Comparison of ENCODE assay signal across 12 cellular contexts in genomic region chr1:111190931-111191451, GRCh38. TPM values are rescaled to one million over a fixed set of nuclear protein-coding genes. Genes with fewer than 3 reads are reported as not detected.
DNase-seq lines count a peak whose midpoint lies in the region; ATAC-seq and TF ChIP-seq lines count a peak whose summit lies in the region.
"Had no signal": no experiment of that assay in that cellular context is flagged by ENCODE, and none has a peak within 500 bp of the region (broad histone marks: within the 10 kb centered on the region; RNA-seq: fewer than 3 reads in every experiment).

No MANE protein-coding gene starts in this region.

- peak overlapping the region in 4 of 8 donors; percentile 1 to 77 (median 31) for H3K4me3 Mint-ChIP-seq in CD4-positive, alpha-beta memory T cell
- no peak overlapping the region for H3K4me3 Mint-ChIP-seq in endothelial cell (ENCODE audit: unreplicated experiment)
- peak overlapping the region; percentile 44 for H3K4me3 Mint-ChIP-seq in natural killer cell treated with Interleukin-12 subunit alpha and Interleukin-12 subunit beta and Interleukin-15 and Interleukin-18, amount 100 ng/mL, for 72 hours
- no peak overlapping the region for H3K4me3 Mint-ChIP-seq in WTC11

- H3K27me3 Mint-ChIP-seq in CD4-positive, alpha-beta memory T cell: no peaks in the 10 kb centered on the region
- peaks cover 21% of the 10 kb centered on the region for H3K27me3 Mint-ChIP-seq in endothelial cell (ENCODE audit: unreplicated experiment)
- no peaks in the 10 kb centered on the region for H3K27me3 Mint-ChIP-seq in natural killer cell treated with Interleukin-12 subunit alpha and Interleukin-12 subunit beta and Interleukin-15 and Interleukin-18, amount 100 ng/mL, for 72 hours
- no peaks in the 10 kb centered on the region; the same call in 1 of the 2 replicates for H3K27me3 Mint-ChIP-seq in WTC11 (ENCODE audit: low read depth)

- H3K4me3 ChIP-seq in CD4-positive, alpha-beta memory T cell (ENCODE audit: low read length in 2 of 2): no peak overlapping the region
- no peak overlapping the region for H3K4me3 ChIP-seq in MG63
- H3K4me3 ChIP-seq: SK-N-MC had no signal

- peaks cover 100% of the 10 kb centered on the region for H3K4me1 ChIP-seq in CD4-positive, alpha-beta memory T cell (ENCODE audit: insufficient read depth, low read length)

- intact Hi-C loops in CD4-positive, alpha-beta memory T cell (cut with micrococcal nuclease): no loop called here

- H3K36me3 ChIP-seq in CD4-positive, alpha-beta memory T cell (ENCODE audit: insufficient read depth, low read length): peaks cover 98% of the 10 kb centered on the region
- peaks cover 28% of the 10 kb centered on the region for H3K36me3 ChIP-seq in MG63

- peaks cover 78 to 99% (median 89%) of the 10 kb centered on the region in 4 donors for H3K4me1 Mint-ChIP-seq in CD4-positive, alpha-beta memory T cell
- peaks cover 77% of the 10 kb centered on the region for H3K4me1 Mint-ChIP-seq in endothelial cell (ENCODE audit: unreplicated experiment)
- peaks cover 87 to 88% of the 10 kb centered on the region in 2 donors for H3K4me1 Mint-ChIP-seq in natural killer cell treated with Interleukin-12 subunit alpha and Interleukin-12 subunit beta and Interleukin-15 and Interleukin-18, amount 100 ng/mL, for 72 hours (ENCODE audit: low read depth in 2 of 2)
- peaks cover 12% of the 10 kb centered on the region for H3K4me1 Mint-ChIP-seq in WTC11

- no peaks in the 10 kb centered on the region for H3K27me3 ChIP-seq in CD4-positive, alpha-beta memory T cell (ENCODE audit: insufficient read depth, low read length)
- no peaks in the 10 kb centered on the region for H3K27me3 ChIP-seq in MG63

- POLR2A ChIA-PET in CD4-positive, alpha-beta memory T cell (lab: Charles Lee; ENCODE audit: partially characterized antibody): interaction anchor here (1.2 to 18.1 kb wide), 7 partner anchors 8 to 211 kb away, joined by 4 to 1434 read pairs (median 7); partner anchors contain the start of genes CEPT1, CHI3L2, DENND2D and DRAM2
- POLR2A ChIA-PET in WTC11 (lab: Charles Lee): no interaction called here

- H3K9me3 ChIP-seq in CD4-positive, alpha-beta memory T cell (ENCODE audit: control insufficient read depth in 1 of 2, low read length in 2 of 2): no peaks in the 10 kb centered on the region
- H3K9me3 ChIP-seq in MG63: no peaks in the 10 kb centered on the region

- TF ChIP-seq CTCF in endothelial cell (IDR thresholded peaks at IDR 0.05; ENCODE audit: unreplicated experiment) (no peak), WTC11 (IDR thresholded peaks at IDR 0.05) (no peak)

- peak overlapping the region; percentile 27 for H3K27ac ChIP-seq in CD4-positive, alpha-beta memory T cell (ENCODE audit: low read depth, low read length)
- H3K27ac ChIP-seq: SK-N-MC had no signal

- ATAC-seq in natural killer cell treated with Interleukin-12 subunit alpha and Interleukin-12 subunit beta and Interleukin-15 and Interleukin-18, amount 100 ng/mL, for 72 hours: no peak
- ATAC-seq in HG02678 (IDR thresholded peaks at IDR 0.05; ENCODE audit: unreplicated experiment) (no peak), WTC11 (no peak)
- ATAC-seq: esophagus mucosa had no signal

- H3K9me3 Mint-ChIP-seq in CD4-positive, alpha-beta memory T cell: no peaks in the 10 kb centered on the region
- H3K9me3 Mint-ChIP-seq in endothelial cell (ENCODE audit: unreplicated experiment) (no peaks in the 10 kb centered on the region), WTC11 (no peaks in the 10 kb centered on the region)
- no peaks in the 10 kb centered on the region for H3K9me3 Mint-ChIP-seq in natural killer cell treated with Interleukin-12 subunit alpha and Interleukin-12 subunit beta and Interleukin-15 and Interleukin-18, amount 100 ng/mL, for 72 hours

- no peak for DNase-seq in CD4-positive, alpha-beta memory T cell
- DNase-seq in MG63: peak; percentile 49
- no peak for DNase-seq in endothelial cell (ENCODE audit: low spot score)
- no peak for DNase-seq in natural killer cell treated with Interleukin-12 subunit alpha and Interleukin-12 subunit beta and Interleukin-15 and Interleukin-18, amount 100 ng/mL, for 72 hours (ENCODE audit: low spot score)
- no peak for DNase-seq in COLO668 (lab: John Stamatoyannopoulos, UW; ENCODE audit: unreplicated experiment)
- DNase-seq in NCI-H1417 (lab: John Stamatoyannopoulos, UW): no peak
- no peak for DNase-seq in WTC11 (ENCODE audit: low spot score)
- DNase-seq: NCI-H187, nucleus accumbens had no signal

- peaks cover 92 to 98% of the 10 kb centered on the region in 2 donors for H3K36me3 Mint-ChIP-seq in CD4-positive, alpha-beta memory T cell
- H3K36me3 Mint-ChIP-seq in endothelial cell (ENCODE audit: low read depth, unreplicated experiment) (peaks cover 54% of the 10 kb centered on the region), WTC11 (peaks cover 13% of the 10 kb centered on the region)
- peaks cover 61% of the 10 kb centered on the region for H3K36me3 Mint-ChIP-seq in natural killer cell treated with Interleukin-12 subunit alpha and Interleukin-12 subunit beta and Interleukin-15 and Interleukin-18, amount 100 ng/mL, for 72 hours

- CTCF ChIA-PET in CD4-positive, alpha-beta memory T cell (lab: Charles Lee; ENCODE audit: partially characterized antibody): interaction anchor here (1.1 to 19.0 kb wide), 5 partner anchors 30 to 252 kb away, joined by 3 to 623 read pairs (median 5); partner anchors contain the start of gene CHI3L2
- CTCF ChIA-PET in WTC11 (lab: Charles Lee): no interaction called here

- peak overlapping the region; percentile 62 to 97 (median 89) for H3K27ac Mint-ChIP-seq in CD4-positive, alpha-beta memory T cell
- H3K27ac Mint-ChIP-seq in endothelial cell (ENCODE audit: unreplicated experiment) (peak overlapping the region; percentile 87), WTC11 (no peak overlapping the region)
- peak overlapping the region; percentile 94 to 99 for H3K27ac Mint-ChIP-seq in natural killer cell treated with Interleukin-12 subunit alpha and Interleukin-12 subunit beta and Interleukin-15 and Interleukin-18, amount 100 ng/mL, for 72 hours

TF ChIP-seq in WTC11, 78 proteins besides CTCF, POLR2A, EP300 and RAD21 (continues in another document):
- TF ChIP-seq RORB (CRISPR knock-in tag; IDR thresholded peaks at IDR 0.05): no peak
- TF ChIP-seq ZNF263 (CRISPR knock-in tag; IDR thresholded peaks at IDR 0.05; ENCODE audit: low read depth): no peak
- TF ChIP-seq GRHL2 (CRISPR knock-in tag; IDR thresholded peaks at IDR 0.05; ENCODE audit: insufficient replicate concordance, severe bottlenecking): no peak
- TF ChIP-seq SOX15 (CRISPR knock-in tag; IDR thresholded peaks at IDR 0.05): no peak
- no peak for TF ChIP-seq JUN (CRISPR knock-in tag; IDR thresholded peaks at IDR 0.05)
- no peak for TF ChIP-seq HMGA2 (CRISPR knock-in tag; IDR thresholded peaks at IDR 0.05)
- TF ChIP-seq, protein P1, sequence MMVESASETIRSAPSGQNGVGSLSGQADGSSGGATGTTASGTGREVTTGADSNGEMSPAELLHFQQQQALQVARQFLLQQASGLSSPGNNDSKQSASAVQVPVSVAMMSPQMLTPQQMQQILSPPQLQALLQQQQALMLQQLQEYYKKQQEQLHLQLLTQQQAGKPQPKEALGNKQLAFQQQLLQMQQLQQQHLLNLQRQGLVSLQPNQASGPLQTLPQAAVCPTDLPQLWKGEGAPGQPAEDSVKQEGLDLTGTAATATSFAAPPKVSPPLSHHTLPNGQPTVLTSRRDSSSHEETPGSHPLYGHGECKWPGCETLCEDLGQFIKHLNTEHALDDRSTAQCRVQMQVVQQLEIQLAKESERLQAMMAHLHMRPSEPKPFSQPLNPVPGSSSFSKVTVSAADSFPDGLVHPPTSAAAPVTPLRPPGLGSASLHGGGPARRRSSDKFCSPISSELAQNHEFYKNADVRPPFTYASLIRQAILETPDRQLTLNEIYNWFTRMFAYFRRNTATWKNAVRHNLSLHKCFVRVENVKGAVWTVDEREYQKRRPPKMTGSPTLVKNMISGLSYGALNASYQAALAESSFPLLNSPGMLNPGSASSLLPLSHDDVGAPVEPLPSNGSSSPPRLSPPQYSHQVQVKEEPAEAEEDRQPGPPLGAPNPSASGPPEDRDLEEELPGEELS (CRISPR knock-in tag; IDR thresholded peaks at IDR 0.05): no peak
- no peak for TF ChIP-seq ZBTB21 (CRISPR knock-in tag; IDR thresholded peaks at IDR 0.05; ENCODE audit: borderline replicate concordance)

RNA-seq across cellular contexts. Expression of gene DENND2D, which starts 9.5 kb away (rescaled TPM):
- total RNA-seq in CD4-positive, alpha-beta memory T cell: 100 to 1,000 TPM; 284 TPM
- 100 to 1,000 TPM; 125 to 221 TPM for polyA plus RNA-seq in CD4-positive, alpha-beta memory T cell
- total RNA-seq in MG63 (2014; rRNA removed; shearing (Covaris generic); ENCODE audit: low replicate concordance): 2.6 and 4.7 TPM in 2 replicates
- total RNA-seq in endothelial cell (ENCODE audit: unreplicated experiment) (3.6 TPM), WTC11 (2021) (2.1 to 2.9 TPM (median 2.2 TPM) in 3 replicates)
- total RNA-seq in natural killer cell treated with Interleukin-12 subunit alpha and Interleukin-12 subunit beta and Interleukin-15 and Interleukin-18, amount 100 ng/mL, for 72 hours: 100 to 1,000 TPM; 103 to 118 TPM

RNA-seq across cellular contexts. Expression of gene CHI3L2, which starts 36.5 kb away (rescaled TPM):
- total RNA-seq in CD4-positive, alpha-beta memory T cell: 1 to 10 TPM; 1.7 to 1.9 TPM
- polyA plus RNA-seq in CD4-positive, alpha-beta memory T cell: 10 to 100 TPM; 15.6 to 18.2 TPM
- total RNA-seq in MG63 (2014; rRNA removed; shearing (Covaris generic); ENCODE audit: low replicate concordance): 1.6 and 3.2 TPM in 2 replicates
- total RNA-seq in endothelial cell (ENCODE audit: unreplicated experiment) (1.3 TPM), WTC11 (2021) (0.41 to 0.61 TPM (median 0.41 TPM) in 3 replicates)
- total RNA-seq in natural killer cell treated with Interleukin-12 subunit alpha and Interleukin-12 subunit beta and Interleukin-15 and Interleukin-18, amount 100 ng/mL, for 72 hours: 10 to 100 TPM in 1 of 2 donors, 1 to 10 TPM in 1; 4.3 to 30.6 TPM

RNA-seq across cellular contexts. Expression of gene CEPT1, which starts 51.0 kb away (rescaled TPM):
- total RNA-seq in CD4-positive, alpha-beta memory T cell: 10 to 100 TPM; 49.1 to 49.6 TPM
- polyA plus RNA-seq in CD4-positive, alpha-beta memory T cell: 10 to 100 TPM; 18.4 to 33.3 TPM
- 37.0 and 55.6 TPM in 2 replicates for total RNA-seq in MG63 (2014; rRNA removed; shearing (Covaris generic); ENCODE audit: low replicate concordance)
- 127 TPM for total RNA-seq in endothelial cell (ENCODE audit: unreplicated experiment)
- total RNA-seq in natural killer cell treated with Interleukin-12 subunit alpha and Interleukin-12 subunit beta and Interleukin-15 and Interleukin-18, amount 100 ng/mL, for 72 hours: 10 to 100 TPM; 34.5 to 41.6 TPM
- total RNA-seq in WTC11 (2021): 29.3 to 38.1 TPM (median 33.8 TPM) in 3 replicates

RNA-seq across cellular contexts. Expression of gene DRAM2, which starts 51.1 kb away (rescaled TPM):
- 10 to 100 TPM; 37.5 to 38.8 TPM for total RNA-seq in CD4-positive, alpha-beta memory T cell
- polyA plus RNA-seq in CD4-positive, alpha-beta memory T cell: 100 to 1,000 TPM in 1 of 2 donors, 10 to 100 TPM in 1; 77.1 to 101 TPM
- total RNA-seq in MG63 (2014; rRNA removed; shearing (Covaris generic); ENCODE audit: low replicate concordance): 56.9 and 73.4 TPM in 2 replicates
- total RNA-seq in endothelial cell (ENCODE audit: unreplicated experiment) (79.8 TPM), WTC11 (2021) (34.3 to 43.8 TPM (median 37.7 TPM) in 3 replicates)
- total RNA-seq in natural killer cell treated with Interleukin-12 subunit alpha and Interleukin-12 subunit beta and Interleukin-15 and Interleukin-18, amount 100 ng/mL, for 72 hours: 10 to 100 TPM; 22.5 to 25.7 TPM

Comparison
In these comparisons a context has a peak if more than half of its experiments do, and no peak if none do; other contexts are left out.
1. RNA of gene DENND2D, which starts 9.5 kb away (total RNA-seq): 284 TPM in CD4-positive, alpha-beta memory T cell and 103 to 118 TPM in natural killer cell treated with Interleukin-12 subunit alpha and Interleukin-12 subunit beta and Interleukin-15 and Interleukin-18, amount 100 ng/mL, for 72 hours; 3.6 TPM in endothelial cell (single experiment), 2.6 to 4.7 TPM in MG63 and 2.1 to 2.9 TPM in WTC11; every median in the first group is over 10 times any median in the second.